22 cellular contexts compared by ENCODE assay signal in the genomic region with DNA sequence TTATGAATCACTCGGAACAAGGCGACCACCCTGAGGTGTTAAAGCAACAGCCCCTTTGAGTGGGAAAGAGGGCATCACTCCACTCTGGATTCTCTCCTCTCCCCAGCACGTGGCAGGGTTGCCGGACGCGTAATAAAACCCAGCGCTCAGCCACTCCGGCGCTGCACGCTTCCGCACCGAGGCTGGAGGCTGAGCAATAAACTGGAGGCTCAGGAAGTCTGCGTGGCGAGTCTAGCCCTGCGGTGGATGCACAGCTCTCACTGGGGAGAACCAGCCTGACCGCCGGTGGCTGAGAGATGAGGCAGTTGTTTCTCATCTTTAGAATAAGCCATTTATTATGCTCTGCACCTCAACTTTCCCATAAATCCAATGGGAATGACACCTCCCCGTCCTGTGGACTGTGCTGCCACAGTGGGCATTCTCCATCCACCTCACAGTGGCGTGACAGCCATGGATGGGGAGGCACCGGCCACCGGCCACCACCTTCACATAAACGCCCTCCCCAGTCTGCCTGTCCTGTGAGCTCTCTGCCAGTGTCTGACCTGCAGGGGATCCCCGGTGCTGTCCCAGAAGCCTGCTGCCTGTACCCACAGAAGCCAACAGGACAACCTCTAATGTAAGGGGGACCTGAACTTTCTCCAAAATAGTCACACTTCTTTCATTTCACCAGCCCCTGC.
"Had no signal": no experiment of that assay in that cellular context is flagged by ENCODE, and none has a peak within 500 bp of the region (broad histone marks: within the 10 kb centered on the region; RNA-seq: fewer than 3 reads in every experiment).

No MANE protein-coding gene starts in this region.

- H3K4me2 ChIP-seq: SK-N-SH had no signal

- DNase-seq: KBM-7, MV-4-11, NCI-H1048, NCI-H1105, NCI-H1417, NCI-H1436 treated with DMSO at 0.1 percent for 48 hours, NCI-H1694 treated with DMSO at 0.1 percent for 48 hours, NCI-H1930, NCI-H2081, NCI-H2107, NCI-H226, NCI-H446, NCI-H510A, NCI-H524 treated with DMSO at 0.1 percent for 48 hours, NCI-H69, NCI-H774, PC-3, SHP77, SK-N-SH had no signal

- H3K9me3 ChIP-seq: SK-N-SH had no signal

- ATAC-seq: Panc1, PC-3 had no signal

- H3K27ac ChIP-seq: HL-60, RWPE1 had no signal

- H3K9ac ChIP-seq: SK-N-SH had no signal
